24 cellular contexts compared by ENCODE assay signal in the genomic region with DNA sequence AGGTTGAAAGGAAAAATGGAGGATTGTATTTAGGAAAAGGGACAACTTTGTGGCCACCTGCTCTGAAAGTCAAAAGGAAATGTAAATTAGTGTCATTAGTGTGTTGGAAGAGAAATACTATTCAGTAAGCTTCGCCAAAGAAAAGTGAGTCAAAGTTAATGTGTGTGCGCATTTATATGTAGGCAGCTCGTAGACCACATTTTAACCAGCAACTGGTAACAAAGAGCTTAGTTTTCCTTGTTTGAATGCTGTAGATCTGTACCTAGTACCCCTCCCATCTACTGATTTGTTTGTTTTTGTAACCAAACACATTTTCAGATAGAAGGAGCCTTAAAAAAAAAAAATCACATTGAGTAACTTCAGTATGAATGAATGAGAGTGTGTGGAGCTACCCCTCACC.
A peak's percentile ranks its signal among the peaks of the same experiment; 100 is the strongest.
DNase-seq lines count a peak whose midpoint lies in the region; ATAC-seq lines count a peak whose summit lies in the region.
"Had no signal": no experiment of that assay in that cellular context is flagged by ENCODE, and none has a peak within 500 bp of the region (broad histone marks: within the 10 kb centered on the region; RNA-seq: fewer than 3 reads in every experiment).

No MANE protein-coding gene starts in this region.

- peak; percentile 5 for ATAC-seq in GM19351 (IDR thresholded peaks at IDR 0.05; ENCODE audit: unreplicated experiment)
- peak; percentile 4 for ATAC-seq in HG02884 (IDR thresholded peaks at IDR 0.05; ENCODE audit: unreplicated experiment)
- ATAC-seq: effector memory CD8-positive, alpha-beta T cell; left lung; stimulated activated naive B cell treated with anti-CD40 and anti-IgM and Interleukin-4, amounts not matched to agents 10 μg/mL and 1 μg/mL and 100 μg/mL, for 72 hours had no signal

- peak; percentile 62 for DNase-seq in astrocyte of the hippocampus (ENCODE audit: low read depth, low spot score)
- DNase-seq in renal cortical epithelial cell (ENCODE audit: low read depth), result peak; percentile 71
- no peak for DNase-seq in OCI-M2 (lab: John Stamatoyannopoulos, UW; ENCODE audit: unreplicated experiment)
- no peak for DNase-seq in NCI-H510A (lab: John Stamatoyannopoulos, UW)
- DNase-seq in NCI-H446 treated with DMSO at 0.1 percent for 48 hours (lab: John Stamatoyannopoulos, UW), result no peak
- no peak for DNase-seq in activated effector memory CD4-positive, alpha-beta T cell treated with Interleukin-2 at 50 U/mL for 16 hours
- DNase-seq: activated CD4-positive, alpha-beta T cell treated with anti-CD3 and anti-CD28 coated beads for 4 hours; activated CD8-positive, alpha-beta memory T cell treated with anti-CD3 and anti-CD28 coated beads for 24 hours; activated gamma-delta T cell; activated naive CD8-positive, alpha-beta T cell treated with anti-CD3 and anti-CD28 coated beads, Interleukin-2, amount 10 ng/mL, durations not matched to agents 7 days and 5 days; activated T-cell treated with anti-CD3 and anti-CD28 coated beads for 4 hours; effector memory CD8-positive, alpha-beta T cell; EL; KG1; left lung; NCI-H1417; NCI-H2029 treated with DMSO at 0.1 percent for 48 hours; NCI-H69; Peyer's patch; SIG-M5; stimulated activated naive B cell treated with anti-CD40 and anti-IgM and Interleukin-4, amounts not matched to agents 10 μg/mL and 1 μg/mL and 100 μg/mL, for 72 hours; SW 1271 had no signal

Comparison
In these comparisons a context has a peak if more than half of its experiments do, and no peak if none do; other contexts are left out.
1. DNase-seq: peak in astrocyte of the hippocampus (single experiment) and renal cortical epithelial cell (single experiment); none in OCI-M2 (single experiment), NCI-H510A (single experiment), NCI-H446 treated with DMSO at 0.1 percent for 48 hours (single experiment) and activated effector memory CD4-positive, alpha-beta T cell treated with Interleukin-2 at 50 U/mL for 16 hours (single experiment).